In the genomic region with DNA sequence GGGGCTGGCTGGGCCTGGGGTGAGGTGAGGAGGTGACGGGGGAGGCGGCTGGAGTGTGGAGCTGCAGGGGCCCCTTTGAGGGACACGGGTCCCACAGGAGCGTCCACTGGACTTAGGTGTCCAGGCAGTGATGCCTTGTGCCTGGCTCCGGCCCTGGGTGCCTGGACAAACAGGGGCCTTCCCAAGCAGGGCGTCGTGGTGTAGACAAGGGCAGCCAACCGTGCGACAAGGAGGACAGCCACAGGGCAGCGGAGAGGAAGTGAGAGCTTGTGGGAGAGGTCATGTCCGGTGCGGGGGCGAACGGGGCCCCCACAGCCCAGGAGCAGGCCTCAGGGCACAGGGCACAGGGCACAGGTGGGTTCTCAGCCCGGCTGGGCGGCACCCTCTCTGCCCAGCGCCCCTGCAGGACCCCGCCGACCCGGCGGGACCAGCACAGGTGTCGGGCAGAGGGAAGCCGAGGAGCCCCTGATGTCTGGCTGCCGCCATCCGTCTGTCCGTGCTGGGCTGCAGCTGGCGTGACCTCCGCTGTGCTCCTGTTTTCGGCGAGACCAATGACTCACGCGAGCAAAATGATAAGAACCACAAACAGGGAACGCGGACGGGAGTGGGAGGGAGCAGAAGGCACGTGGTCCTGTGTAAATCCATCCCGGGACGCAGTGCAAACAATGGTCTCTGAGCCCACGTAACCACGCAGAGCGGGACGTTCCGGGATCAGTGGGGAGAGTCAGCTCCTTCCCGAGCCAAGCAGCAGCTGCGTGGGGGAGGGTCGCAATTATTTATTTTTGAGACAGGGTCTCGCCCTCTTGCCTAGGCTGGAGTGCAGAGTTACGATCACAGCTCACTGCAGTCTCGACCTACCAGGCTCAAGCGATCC, we compare ENCODE assay signal across 9 cellular contexts. TPM values are rescaled to one million over a fixed set of nuclear protein-coding genes. Genes with fewer than 3 reads are reported as not detected.
DNase-seq lines count a peak whose midpoint lies in the region; ATAC-seq, FAIRE-seq and TF ChIP-seq lines count a peak whose summit lies in the region.
"Had no signal": no experiment of that assay in that cellular context is flagged by ENCODE, and none has a peak within 500 bp of the region (broad histone marks: within the 10 kb centered on the region; RNA-seq: fewer than 3 reads in every experiment).

No MANE protein-coding gene starts in this region.

- POLR2A ChIA-PET in AG04449 (lab: Yijun Ruan, JAX): interaction anchor here (0.6 kb wide), 1 partner anchor 147 kb away, joined by 4 read pairs; no protein-coding TSS in a partner anchor

- CTCF ChIA-PET in AG04449 (lab: Yijun Ruan, JAX): interaction anchor here (1.1 to 2.6 kb wide), 5 partner anchors 9 to 321 kb away, joined by 3 to 11 read pairs (median 5); no protein-coding TSS in a partner anchor

- peak overlapping the region; percentile 41 for H3K27ac Mint-ChIP-seq in astrocyte (ENCODE audit: unreplicated experiment)

- peak overlapping the region; percentile 25 for H3K4me3 ChIP-seq in AG04449 (ENCODE audit: low read depth, low read length)
- H3K4me3 ChIP-seq in astrocyte (ENCODE audit: insufficient read depth, low read depth, low read length): peak overlapping the region; percentile 1
- H3K4me3 ChIP-seq in mucosa of rectum (ENCODE audit: low read length in 2 of 2): peak overlapping the region; percentile 28 to 50

- H3K4me1 Mint-ChIP-seq in astrocyte (ENCODE audit: low read depth, unreplicated experiment): peaks cover 9% of the 10 kb centered on the region
- H3K4me1 Mint-ChIP-seq: central memory CD8-positive, alpha-beta T cell had no signal

- H3K27me3 ChIP-seq in astrocyte (ENCODE audit: insufficient read depth, low read length): no peaks in the 10 kb centered on the region
- peaks cover 0 to 8% of the 10 kb centered on the region in 2 donors for H3K27me3 ChIP-seq in mucosa of rectum (ENCODE audit: control insufficient read depth in 2 of 2, insufficient read depth in 2 of 2, low read length in 2 of 2)

- H3K4me1 ChIP-seq in astrocyte (ENCODE audit: insufficient read depth, low read length) (peaks cover 15% of the 10 kb centered on the region), mucosa of rectum (ENCODE audit: control insufficient read depth in 2 of 2, insufficient read depth in 2 of 2, low read length in 2 of 2) (peaks cover 8 to 10% of the 10 kb centered on the region in 2 donors)

- H3K79me2 ChIP-seq in astrocyte (ENCODE audit: insufficient read depth, low read length): no peaks in the 10 kb centered on the region

- peaks cover 1% of the 10 kb centered on the region for H3K9me3 Mint-ChIP-seq in astrocyte (ENCODE audit: unreplicated experiment)
- H3K9me3 Mint-ChIP-seq: central memory CD8-positive, alpha-beta T cell had no signal

- no peak overlapping the region for H3K27ac ChIP-seq in astrocyte (ENCODE audit: low read depth, low read length)
- H3K27ac ChIP-seq in mucosa of rectum (ENCODE audit: low read depth in 2 of 2, low read length in 2 of 2): no peak overlapping the region

- H3K4me3 Mint-ChIP-seq in astrocyte (ENCODE audit: unreplicated experiment): no peak overlapping the region
- H3K4me3 Mint-ChIP-seq: central memory CD8-positive, alpha-beta T cell had no signal

- TF ChIP-seq CTCF in AG04449 (IDR thresholded peaks at IDR 0.05; ENCODE audit: insufficient read depth, low read length, missing control alignments) (no peak), astrocyte (IDR thresholded peaks at IDR 0.05; ENCODE audit: insufficient read depth, low read depth, low read length) (no peak)

- peaks cover 7% of the 10 kb centered on the region for H3K27me3 Mint-ChIP-seq in astrocyte (ENCODE audit: low read depth, unreplicated experiment)

- H3K4me2 ChIP-seq in astrocyte (ENCODE audit: low read length): peak overlapping the region; percentile 58

- H3K36me3 Mint-ChIP-seq in astrocyte (ENCODE audit: low read depth, unreplicated experiment): no peaks in the 10 kb centered on the region

- no peaks in the 10 kb centered on the region for H3K36me3 ChIP-seq in astrocyte (ENCODE audit: insufficient read depth, low read length)
- H3K36me3 ChIP-seq in mucosa of rectum (ENCODE audit: control insufficient read depth in 2 of 2, insufficient read depth in 2 of 2, low read length in 2 of 2): no peaks in the 10 kb centered on the region

- ATAC-seq in GM19324 (IDR thresholded peaks at IDR 0.05; ENCODE audit: low FRiP score, unreplicated experiment) (peak; percentile 58), HG03442 (IDR thresholded peaks at IDR 0.05; ENCODE audit: unreplicated experiment) (peak; percentile 75)

- no peak for FAIRE-seq in astrocyte (lab: Jason Lieb, UNC)

- H4K20me1 ChIP-seq in astrocyte (ENCODE audit: insufficient read depth, low read length): no peaks in the 10 kb centered on the region

- peak overlapping the region; percentile 40 for H3K9ac ChIP-seq in astrocyte (ENCODE audit: low read length)
- H3K9ac ChIP-seq in mucosa of rectum (ENCODE audit: low read depth in 1 of 2, low read length in 2 of 2): peak overlapping the region in 1 of 2 donors; percentile 48

- H2AFZ ChIP-seq in astrocyte (ENCODE audit: low read depth, low read length): peak overlapping the region; percentile 48

- DNase-seq in AG04449 (ENCODE audit: low read depth, low spot score) (peak; percentile 40), astrocyte (ENCODE audit: low read depth) (peak; percentile 89), cerebellar nuclear complex (lab: John Stamatoyannopoulos, UW) (no peak), occipital lobe (lab: John Stamatoyannopoulos, UW) (no peak)
- no peak for DNase-seq in activated CD4-positive, CD25-positive, alpha-beta regulatory T cell treated with anti-CD3 and anti-CD28 coated beads, Interleukin-2, amount 50 U/mL, for 72 hours

- H3K9me3 ChIP-seq in astrocyte (ENCODE audit: insufficient read depth, low read depth, low read length) (no peaks in the 10 kb centered on the region), mucosa of rectum (ENCODE audit: control insufficient read depth in 2 of 2, low read length in 2 of 2) (no peaks in the 10 kb centered on the region)

RNA-seq across cellular contexts. Expression of a gene that starts 49.1 kb away (rescaled TPM):
- 1.6 and 1.9 TPM in 2 replicates for total RNA-seq in astrocyte
- 0.31 TPM for total RNA-seq in occipital lobe

Comparison
In these comparisons a context has a peak if more than half of its experiments do, and no peak if none do; other contexts are left out.
1. DNase-seq: peak in AG04449 (single experiment) and astrocyte (single experiment); none in cerebellar nuclear complex (0 of 2), activated CD4-positive, CD25-positive, alpha-beta regulatory T cell treated with anti-CD3 and anti-CD28 coated beads, Interleukin-2, amount 50 U/mL, for 72 hours (single experiment) and occipital lobe (single experiment).
2. Peak in every context shown above with its lines, with median percentiles within 50 percentile points of each other: H3K4me3 ChIP-seq.